ENCODE assay signal across 8 cellular contexts in the genomic region with DNA sequence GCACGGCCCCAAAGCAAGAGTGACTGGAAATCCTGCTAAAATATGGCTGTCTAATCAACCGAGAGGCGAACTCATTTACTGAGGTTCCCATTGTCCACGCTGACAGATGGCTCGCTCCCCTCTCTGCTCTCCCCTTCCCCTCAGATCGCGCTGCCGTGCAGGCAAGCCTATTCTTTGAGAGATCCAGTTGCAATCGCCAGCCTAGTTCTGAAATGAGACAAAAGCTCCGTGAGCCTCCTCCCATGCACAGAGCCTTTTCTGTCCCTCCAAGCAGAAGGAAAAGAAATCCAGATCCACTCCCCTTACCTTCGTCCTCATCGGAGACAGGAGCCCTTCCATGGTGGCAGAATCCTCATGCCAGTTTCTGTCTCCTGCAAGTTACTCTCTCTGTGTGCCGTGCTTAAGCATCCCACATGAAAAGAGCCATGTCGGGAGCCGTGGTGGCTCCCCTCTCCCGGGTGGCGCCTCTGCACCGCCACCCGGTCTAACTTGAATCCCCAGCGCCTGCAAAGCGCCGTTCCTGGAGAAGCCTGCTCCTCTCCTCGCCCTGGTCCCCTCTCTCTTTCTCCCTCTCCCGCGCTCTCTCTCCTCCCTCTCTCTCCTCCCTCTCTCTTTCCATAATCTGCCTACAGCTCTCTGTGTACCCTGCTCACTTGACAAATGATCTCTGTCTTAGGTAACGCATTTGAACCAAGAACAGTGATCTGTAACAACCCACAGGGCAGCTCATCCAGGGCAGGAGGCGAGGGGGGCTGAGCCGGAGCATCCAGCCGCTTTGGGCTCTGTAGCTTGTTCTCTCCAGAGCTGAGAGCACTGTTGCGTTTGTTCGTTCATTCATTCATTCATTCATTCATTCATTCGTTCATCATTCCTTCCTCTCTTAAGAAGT.
A peak's percentile ranks its signal among the peaks of the same experiment; 100 is the strongest.
DNase-seq lines count a peak whose midpoint lies in the region; TF ChIP-seq lines count a peak whose summit lies in the region.

No MANE protein-coding gene starts in this region.

- H3K4me2 ChIP-seq in OCI-LY1 (ENCODE audit: low read length): peak overlapping the region; percentile 19; the same call in 1 of the 2 replicates

- intact Hi-C loops in dorsolateral prefrontal cortex (cut with DNase I): no loop called here

- H3F3A ChIP-seq in OCI-LY1 (ENCODE audit: insufficient read depth, low read length): no peaks in the 10 kb centered on the region

- H3K27me3 ChIP-seq in OCI-LY1 (ENCODE audit: insufficient read depth, low read length): no peaks in the 10 kb centered on the region; the same call in 1 of the 2 replicates
- peaks cover 0 to 63% (median 0%) of the 10 kb centered on the region in 45 donors for H3K27me3 ChIP-seq in dorsolateral prefrontal cortex
- peaks cover 63% of the 10 kb centered on the region for H3K27me3 ChIP-seq in mononuclear cell (ENCODE audit: insufficient read depth, low read length)

- no peak overlapping the region for H3K9ac ChIP-seq in OCI-LY1 (ENCODE audit: low read length)

- H3K36me3 ChIP-seq in OCI-LY1 (ENCODE audit: insufficient read depth, low read length) (no peaks in the 10 kb centered on the region), urinary bladder (ENCODE audit: insufficient read depth) (no peaks in the 10 kb centered on the region)

- no peak overlapping the region for H2AFZ ChIP-seq in OCI-LY1 (ENCODE audit: low read length)

- H3K4me3 ChIP-seq in OCI-LY1 (ENCODE audit: low read depth, low read length, poor library complexity, severe bottlenecking) (peak overlapping the region; percentile 32), dorsolateral prefrontal cortex (peak overlapping the region; percentile 18 to 73 (median 58)), mononuclear cell (ENCODE audit: low read length) (peak overlapping the region; percentile 12), urinary bladder (ENCODE audit: low read depth, low read length) (peak overlapping the region; percentile 36)

- WGBS in urinary bladder: 2% methylated on average over 32 of the region's 32 CpGs

- H3K9me3 ChIP-seq in OCI-LY1 (ENCODE audit: low read length) (no peaks in the 10 kb centered on the region), mononuclear cell (ENCODE audit: low read depth, low read length) (no peaks in the 10 kb centered on the region)

- no peaks in the 10 kb centered on the region for H3K9me2 ChIP-seq in OCI-LY1 (ENCODE audit: low read depth, low read length)

- no peaks in the 10 kb centered on the region for H4K20me1 ChIP-seq in OCI-LY1 (ENCODE audit: insufficient read depth, low read length)

- TF ChIP-seq CTCF in OCI-LY1 (IDR thresholded peaks at IDR 0.05; ENCODE audit: low read length) (no peak), dorsolateral prefrontal cortex (IDR thresholded peaks at IDR 0.05 in 54 of 56, conservative IDR thresholded peaks at IDR 0.05 in 2 of 56; ENCODE audit: low read depth in 1 of 56, partially characterized antibody in 56 of 56) (peak in 1 of 56 donors; percentile 12)

- H3K79me2 ChIP-seq in OCI-LY1 (ENCODE audit: insufficient read depth, low read length): no peaks in the 10 kb centered on the region

- DNase-seq in NCI-H1105 treated with DMSO at 0.1 percent for 48 hours (lab: John Stamatoyannopoulos, UW) (peak; percentile 60), NCI-H1105 (lab: John Stamatoyannopoulos, UW) (no peak), dorsolateral prefrontal cortex (peak in 8 of 10 donors; percentile 19 to 62 (median 44)), SKM-1 treated with dmso at 0.1 percent for 144 hours (lab: John Stamatoyannopoulos, UW; ENCODE audit: unreplicated experiment) (no peak), amniotic stem cell (lab: John Stamatoyannopoulos, UW) (no peak)

- H3K27ac ChIP-seq in OCI-LY1 (ENCODE audit: low read depth, low read length, poor library complexity, severe bottlenecking) (no peak overlapping the region), dorsolateral prefrontal cortex (peak overlapping the region in 43 of 59 donors; percentile 3 to 82 (median 53)), urinary bladder (ENCODE audit: low read depth) (no peak overlapping the region)

- H3K4me1 ChIP-seq in OCI-LY1 (ENCODE audit: insufficient read depth, low read length, severe bottlenecking): no peaks in the 10 kb centered on the region
- H3K4me1 ChIP-seq in mononuclear cell (ENCODE audit: insufficient read depth, low read length): peaks cover 6% of the 10 kb centered on the region
- no peaks in the 10 kb centered on the region for H3K4me1 ChIP-seq in urinary bladder (ENCODE audit: insufficient read depth)

Comparison
In these comparisons a context has a peak if more than half of its experiments do, and no peak if none do; other contexts are left out.
1. DNase-seq: peak in NCI-H1105 treated with DMSO at 0.1 percent for 48 hours (single experiment) and dorsolateral prefrontal cortex (8 of 10); none in NCI-H1105 (single experiment), SKM-1 treated with dmso at 0.1 percent for 144 hours (single experiment) and amniotic stem cell (single experiment).
2. H3K27ac ChIP-seq: peak in dorsolateral prefrontal cortex (43 of 59); none in OCI-LY1 (single experiment) and urinary bladder (single experiment).
3. Peak in every context shown above with its lines, with median percentiles within 50 percentile points of each other: H3K4me3 ChIP-seq.